ENCODE assay signal across 15 cellular contexts in the genomic region with DNA sequence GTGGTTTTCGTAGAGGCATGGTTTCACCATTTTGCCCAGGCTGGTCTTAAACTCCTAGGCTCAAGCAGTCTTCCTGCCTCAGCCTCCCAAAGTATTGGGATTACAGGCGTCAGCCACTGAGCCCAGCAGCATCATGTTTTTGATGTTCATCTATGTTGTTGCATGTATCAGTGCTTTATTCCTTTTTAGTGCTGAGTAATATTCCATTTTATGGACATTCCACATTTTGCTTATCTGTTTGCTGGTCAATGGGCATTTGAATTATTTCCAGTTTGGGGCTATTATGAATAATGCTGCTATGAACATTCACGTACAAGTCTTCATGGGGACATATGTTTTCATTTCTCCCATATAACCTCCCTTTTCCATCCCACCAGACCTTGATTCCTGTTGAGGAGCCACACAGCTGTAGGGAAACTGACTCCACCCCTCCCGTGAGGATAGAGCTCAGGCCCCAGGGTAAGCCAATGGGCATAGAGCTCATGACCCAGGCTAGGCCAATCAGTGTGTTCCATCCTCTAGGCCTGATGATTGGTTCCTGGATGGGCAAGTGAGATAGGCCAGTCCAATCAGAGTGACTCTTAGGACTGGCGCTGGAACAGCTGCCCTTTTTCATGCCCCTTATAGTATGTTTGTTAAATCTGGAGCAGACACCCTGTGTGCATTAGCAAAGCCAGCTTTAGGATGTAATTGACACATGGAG. TPM values are rescaled to one million over a fixed set of nuclear protein-coding genes. Genes with fewer than 3 reads are reported as not detected.
A peak's percentile ranks its signal among the peaks of the same experiment; 100 is the strongest.
DNase-seq lines count a peak whose midpoint lies in the region; ATAC-seq and TF ChIP-seq lines count a peak whose summit lies in the region.
"Had no signal": no experiment of that assay in that cellular context is flagged by ENCODE, and none has a peak within 500 bp of the region (broad histone marks: within the 10 kb centered on the region; RNA-seq: fewer than 3 reads in every experiment).

No MANE protein-coding gene starts in this region.

- 51% methylated on average over 5 of the region's 5 CpGs for WGBS in SK-N-SH (ENCODE audit: low lambda C conversion rate)
- 66 to 69% methylated on average over 5 of the region's 5 CpGs for WGBS in testis, 2 donors

- H3K4me1 ChIP-seq in SK-N-SH (ENCODE audit: control insufficient read depth in 1 of 2, insufficient read depth in 2 of 2, low read depth in 1 of 2, low read length in 1 of 2) (no peaks in the 10 kb centered on the region), testis (no peaks in the 10 kb centered on the region)

- no peak overlapping the region for H3K27ac ChIP-seq in SK-N-SH (ENCODE audit: low read depth in 2 of 2, low read length in 1 of 2)
- no peak overlapping the region for H3K27ac ChIP-seq in testis
- H3K27ac ChIP-seq: C4-2B, KMS-11 had no signal

- H3K79me2 ChIP-seq in SK-N-SH (ENCODE audit: insufficient read depth) = no peaks in the 10 kb centered on the region

- H3K4me3 ChIP-seq in SK-N-SH (ENCODE audit: low read depth in 2 of 2, low read length in 1 of 2) = no peak overlapping the region
- H3K4me3 ChIP-seq in Jurkat, Clone E6-1 (ENCODE audit: low read length) = no peak overlapping the region
- no peak overlapping the region for H3K4me3 ChIP-seq in testis

- POLR2A ChIA-PET in SK-N-SH (lab: Yijun Ruan, JAX) = no interaction called here

- no peaks in the 10 kb centered on the region for H3K9me2 ChIP-seq in SK-N-SH

- CTCF ChIA-PET in SK-N-SH (lab: Yijun Ruan, JAX) = interaction anchor here (0.9 to 1.6 kb wide), 2 partner anchors 84 to 156 kb away, joined by 3 to 7 read pairs; no protein-coding TSS in a partner anchor

- no peak for TF ChIP-seq POLR2A in testis (IDR thresholded peaks at IDR 0.05)

- H3K9ac ChIP-seq in SK-N-SH = no peak overlapping the region
- H3K9ac ChIP-seq: KMS-11 had no signal

- ATAC-seq in SK-N-SH treated with all-trans-retinoic acid at 6 μM for 48 hours = 0 out of 3 replicates have a peak, but pooled peaks have one; percentile 40
- ATAC-seq: Right ventricle myocardium inferior had no signal

- H3K9me3 ChIP-seq in SK-N-SH (no peaks in the 10 kb centered on the region), testis (no peaks in the 10 kb centered on the region)

- no peaks in the 10 kb centered on the region for H3F3A ChIP-seq in SK-N-SH (replicated peaks; ENCODE audit: insufficient read depth)

- no peaks in the 10 kb centered on the region for H4K20me1 ChIP-seq in SK-N-SH (ENCODE audit: insufficient read depth)

- TF ChIP-seq CTCF in SK-N-SH (IDR thresholded peaks at IDR 0.05) (no peak), testis (IDR thresholded peaks at IDR 0.05) (no peak)

- H3K36me3 ChIP-seq in SK-N-SH (replicated peaks in 1 of 2; ENCODE audit: control insufficient read depth in 1 of 2, insufficient read depth in 2 of 2, low read length in 1 of 2) (no peaks in the 10 kb centered on the region), testis (ENCODE audit: low read depth, missing control alignments) (no peaks in the 10 kb centered on the region)

- intact Hi-C loops in testis (cut with DNase I; ENCODE audit: low total_unique reads) = no loop called here

- no peak overlapping the region for H3K4me2 ChIP-seq in SK-N-SH
- H3K4me2 ChIP-seq: KMS-11 had no signal

- no peak for TF ChIP-seq RAD21 in SK-N-SH (IDR thresholded peaks at IDR 0.05; ENCODE audit: low read length)

- no peak overlapping the region for H2AFZ ChIP-seq in SK-N-SH (ENCODE audit: low read depth)

- H3K27me3 ChIP-seq in SK-N-SH (ENCODE audit: insufficient read depth) (0 out of 2 replicates have a peak, but pooled peaks cover 3% of the 10 kb centered on the region), testis (no peaks in the 10 kb centered on the region)

- TF ChIP-seq EP300 in SK-N-SH (IDR thresholded peaks at IDR 0.05; ENCODE audit: borderline replicate concordance in 1 of 2, low read depth in 1 of 2, low read length in 1 of 2) = no peak

- DNase-seq in SK-N-SH (no peak), RKO (ENCODE audit: low spot score) (peak; percentile 23), testis (peak; percentile 65), SKM-1 treated with dmso at 0.1 percent for 144 hours (lab: John Stamatoyannopoulos, UW; ENCODE audit: unreplicated experiment) (no peak)
- DNase-seq in Jurkat, Clone E6-1 (ENCODE audit: low read depth, low spot score) = peak; percentile 2
- no peak for DNase-seq in stimulated activated CD4-positive, alpha-beta T cell treated with anti-CD3 and anti-CD28 coated beads, Interleukin-4, amount 100 ng/mL, for 1 hour
- DNase-seq in stimulated activated CD4-positive, alpha-beta T cell treated with anti-CD3 and anti-CD28 coated beads, Interleukin-4, amount 100 ng/mL, for 24 hours = no peak
- DNase-seq: DMS153, NCI-H1417, NCI-H1930, NCI-H526 treated with DMSO at 0.1 percent for 48 hours had no signal

TF ChIP-seq in SK-N-SH treated with all-trans-retinoic acid at 6 μM for 48 hours, 23 proteins besides CTCF, POLR2A, EP300 and RAD21 (continues in another document):
- no peak for TF ChIP-seq PPARA (CRISPR knock-in tag; IDR thresholded peaks at IDR 0.05; ENCODE audit: borderline replicate concordance)
- no peak for TF ChIP-seq CSDC2 (CRISPR knock-in tag; IDR thresholded peaks at IDR 0.05)
- TF ChIP-seq ISL1 (CRISPR knock-in tag; IDR thresholded peaks at IDR 0.05) = no peak
- no peak for TF ChIP-seq GLIS3 (CRISPR knock-in tag; IDR thresholded peaks at IDR 0.05)
- TF ChIP-seq, protein P1, sequence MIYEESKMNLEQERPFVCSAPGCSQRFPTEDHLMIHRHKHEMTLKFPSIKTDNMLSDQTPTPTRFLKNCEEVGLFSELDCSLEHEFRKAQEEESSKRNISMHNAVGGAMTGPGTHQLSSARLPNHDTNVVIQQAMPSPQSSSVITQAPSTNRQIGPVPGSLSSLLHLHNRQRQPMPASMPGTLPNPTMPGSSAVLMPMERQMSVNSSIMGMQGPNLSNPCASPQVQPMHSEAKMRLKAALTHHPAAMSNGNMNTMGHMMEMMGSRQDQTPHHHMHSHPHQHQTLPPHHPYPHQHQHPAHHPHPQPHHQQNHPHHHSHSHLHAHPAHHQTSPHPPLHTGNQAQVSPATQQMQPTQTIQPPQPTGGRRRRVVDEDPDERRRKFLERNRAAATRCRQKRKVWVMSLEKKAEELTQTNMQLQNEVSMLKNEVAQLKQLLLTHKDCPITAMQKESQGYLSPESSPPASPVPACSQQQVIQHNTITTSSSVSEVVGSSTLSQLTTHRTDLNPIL (CRISPR knock-in tag; IDR thresholded peaks at IDR 0.05; ENCODE audit: low read depth) = no peak
- TF ChIP-seq, protein P2, sequence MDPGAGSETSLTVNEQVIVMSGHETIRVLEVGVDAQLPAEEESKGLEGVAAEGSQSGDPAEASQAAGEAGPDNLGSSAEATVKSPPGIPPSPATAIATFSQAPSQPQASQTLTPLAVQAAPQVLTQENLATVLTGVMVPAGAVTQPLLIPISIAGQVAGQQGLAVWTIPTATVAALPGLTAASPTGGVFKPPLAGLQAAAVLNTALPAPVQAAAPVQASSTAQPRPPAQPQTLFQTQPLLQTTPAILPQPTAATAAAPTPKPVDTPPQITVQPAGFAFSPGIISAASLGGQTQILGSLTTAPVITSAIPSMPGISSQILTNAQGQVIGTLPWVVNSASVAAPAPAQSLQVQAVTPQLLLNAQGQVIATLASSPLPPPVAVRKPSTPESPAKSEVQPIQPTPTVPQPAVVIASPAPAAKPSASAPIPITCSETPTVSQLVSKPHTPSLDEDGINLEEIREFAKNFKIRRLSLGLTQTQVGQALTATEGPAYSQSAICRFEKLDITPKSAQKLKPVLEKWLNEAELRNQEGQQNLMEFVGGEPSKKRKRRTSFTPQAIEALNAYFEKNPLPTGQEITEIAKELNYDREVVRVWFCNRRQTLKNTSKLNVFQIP (CRISPR knock-in tag; IDR thresholded peaks at IDR 0.05; ENCODE audit: borderline replicate concordance, low read depth) = no peak
- no peak for TF ChIP-seq ESRRG (CRISPR knock-in tag; IDR thresholded peaks at IDR 0.05)
- no peak for TF ChIP-seq RARB (CRISPR knock-in tag; IDR thresholded peaks at IDR 0.05)

TF ChIP-seq in SK-N-SH, 30 proteins besides CTCF, POLR2A, EP300 and RAD21 (continues in another document):
- TF ChIP-seq MAX (IDR thresholded peaks at IDR 0.05; ENCODE audit: low read depth) (no peak), FOXM1 (IDR thresholded peaks at IDR 0.05; ENCODE audit: low read depth) (no peak), RCOR1 (IDR thresholded peaks at IDR 0.05; ENCODE audit: low read length) (no peak), CHD2 (IDR thresholded peaks at IDR 0.05; ENCODE audit: low read length, partially characterized antibody) (no peak), YY1 (IDR thresholded peaks at IDR 0.05; ENCODE audit: low read depth) (no peak), FOXJ3 (CRISPR knock-in tag; IDR thresholded peaks at IDR 0.05) (no peak), TEAD4 (IDR thresholded peaks at IDR 0.05; ENCODE audit: borderline replicate concordance, insufficient read depth) (no peak), PBX3 (IDR thresholded peaks at IDR 0.05) (no peak), NRF1 (IDR thresholded peaks at IDR 0.05; ENCODE audit: low read depth, low read length) (no peak), USF2 (IDR thresholded peaks at IDR 0.05; ENCODE audit: borderline replicate concordance, low read depth, low read length) (no peak)

RNA-seq across cellular contexts. Expression of gene DLGAP4, which starts 49.5 kb away (rescaled TPM):
- 12.7 and 31.2 TPM in 2 replicates for polyA plus RNA-seq in SK-N-SH (2012; rRNA removed)
- 16.5 and 24.1 TPM in 2 replicates for polyA plus RNA-seq in SK-N-SH (2012; cell fraction: cytosol; rRNA removed)
- 65.0 and 82.1 TPM in 2 replicates for polyA plus RNA-seq in SK-N-SH (2012; cell fraction: nucleus; rRNA removed)
- 24.6 TPM for polyA plus RNA-seq in Jurkat, Clone E6-1 (2012; ENCODE audit: insufficient read depth, insufficient read length)
- 100 to 1,000 TPM; 110 TPM for total RNA-seq in testis
- 69.1 TPM for polyA plus RNA-seq in testis (ENCODE audit: insufficient read depth, low read depth, low replicate concordance)

Comparison
In these comparisons a context has a peak if more than half of its experiments do, and no peak if none do; other contexts are left out.
1. DNase-seq: peak in Jurkat, Clone E6-1 (single experiment), RKO (single experiment) and testis (single experiment); none in SK-N-SH (single experiment), stimulated activated CD4-positive, alpha-beta T cell treated with anti-CD3 and anti-CD28 coated beads, Interleukin-4, amount 100 ng/mL, for 1 hour (single experiment), stimulated activated CD4-positive, alpha-beta T cell treated with anti-CD3 and anti-CD28 coated beads, Interleukin-4, amount 100 ng/mL, for 24 hours (single experiment) and SKM-1 treated with dmso at 0.1 percent for 144 hours (single experiment).